ENCODE assay signal across 9 cellular contexts in the genomic region with DNA sequence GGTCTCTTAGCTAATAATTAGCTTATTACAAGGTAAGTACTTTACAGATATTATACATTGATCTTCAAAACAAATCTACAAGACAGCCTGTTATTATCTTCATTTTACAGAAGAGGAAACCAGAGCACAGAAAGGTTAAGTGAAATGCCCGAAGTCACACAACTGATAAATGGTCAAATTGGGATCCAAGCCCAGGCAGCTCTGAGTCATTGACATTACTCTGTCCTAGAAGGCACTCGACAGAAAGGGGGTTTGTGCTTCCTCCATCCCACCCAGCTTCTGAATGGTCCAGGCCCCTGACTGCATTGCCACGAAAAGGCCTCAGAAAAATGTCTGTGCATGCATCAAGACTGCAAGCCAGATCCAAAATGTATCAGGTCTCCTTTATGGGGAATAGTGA.
"Had no signal": no experiment of that assay in that cellular context is flagged by ENCODE, and none has a peak within 500 bp of the region (broad histone marks: within the 10 kb centered on the region; RNA-seq: fewer than 3 reads in every experiment).

No MANE protein-coding gene starts in this region.

- H3K4me2 ChIP-seq: GM23338 had no signal

- H3K27ac ChIP-seq: HL-60 had no signal

- ATAC-seq: GM23338, HepG2, K562 had no signal

- H3K4me3 ChIP-seq: GM23338, K562 had no signal

- H3K27ac Mint-ChIP-seq: GM23338 had no signal

- FAIRE-seq: H1, H54, HepG2, K562 had no signal

- DNase-seq: H9, HCEC 1CT, KG1 had no signal

- H3K4me3 Mint-ChIP-seq: GM23338, H9 had no signal

- H2AFZ ChIP-seq: GM23338 had no signal

- H3K4me1 Mint-ChIP-seq: GM23338, H9 had no signal
